ENCODE assay signal across 8 cellular contexts in the genomic region with DNA sequence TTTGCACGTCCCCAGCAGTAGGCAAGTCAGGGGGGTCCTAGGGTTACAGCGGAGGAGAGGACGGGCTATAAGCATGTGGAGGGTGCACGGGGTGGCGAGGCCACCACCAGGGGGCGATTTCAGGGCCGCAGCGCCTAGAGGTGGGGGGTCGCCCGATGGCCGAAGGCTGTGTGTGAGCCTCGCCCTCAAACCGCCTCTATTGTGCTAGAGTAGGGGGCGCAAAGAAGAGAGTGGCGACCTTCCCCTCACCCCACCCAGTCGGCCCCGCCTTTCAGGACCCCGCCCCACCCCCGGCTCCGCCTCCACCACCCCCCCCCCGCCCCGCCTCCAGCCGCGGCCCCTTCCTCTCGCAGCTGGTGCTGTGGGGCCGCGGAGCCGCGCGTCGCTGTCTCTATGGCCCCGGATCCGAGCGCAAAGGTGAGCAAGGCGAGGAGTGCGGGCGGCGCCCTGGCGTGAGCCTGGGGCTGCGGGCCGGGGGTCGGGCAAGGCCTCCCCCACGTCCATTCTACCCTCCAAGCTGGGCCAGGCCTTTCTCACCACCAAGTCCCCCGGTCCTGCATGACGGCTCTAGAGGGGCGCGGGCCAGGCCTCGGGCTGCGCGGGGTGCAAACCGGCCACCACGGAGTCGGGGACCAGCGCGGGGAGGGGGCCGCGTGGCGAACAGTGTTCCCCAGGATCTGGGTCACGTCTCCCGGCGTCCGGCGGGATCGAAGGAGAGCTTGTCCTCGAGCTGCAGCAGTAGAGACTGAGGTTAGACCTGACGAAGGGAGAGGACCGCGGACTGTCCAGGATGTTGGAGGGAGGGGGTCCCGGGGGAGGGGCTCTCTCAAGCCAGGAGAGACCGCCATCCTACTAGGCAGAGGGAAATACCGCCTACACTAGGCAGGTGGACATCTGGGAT. TPM values are rescaled to one million over a fixed set of nuclear protein-coding genes. Genes with fewer than 3 reads are reported as not detected.
A peak's percentile ranks its signal among the peaks of the same experiment; 100 is the strongest.
DNase-seq lines count a peak whose midpoint lies in the region; FAIRE-seq and TF ChIP-seq lines count a peak whose summit lies in the region.

A gene with protein sequence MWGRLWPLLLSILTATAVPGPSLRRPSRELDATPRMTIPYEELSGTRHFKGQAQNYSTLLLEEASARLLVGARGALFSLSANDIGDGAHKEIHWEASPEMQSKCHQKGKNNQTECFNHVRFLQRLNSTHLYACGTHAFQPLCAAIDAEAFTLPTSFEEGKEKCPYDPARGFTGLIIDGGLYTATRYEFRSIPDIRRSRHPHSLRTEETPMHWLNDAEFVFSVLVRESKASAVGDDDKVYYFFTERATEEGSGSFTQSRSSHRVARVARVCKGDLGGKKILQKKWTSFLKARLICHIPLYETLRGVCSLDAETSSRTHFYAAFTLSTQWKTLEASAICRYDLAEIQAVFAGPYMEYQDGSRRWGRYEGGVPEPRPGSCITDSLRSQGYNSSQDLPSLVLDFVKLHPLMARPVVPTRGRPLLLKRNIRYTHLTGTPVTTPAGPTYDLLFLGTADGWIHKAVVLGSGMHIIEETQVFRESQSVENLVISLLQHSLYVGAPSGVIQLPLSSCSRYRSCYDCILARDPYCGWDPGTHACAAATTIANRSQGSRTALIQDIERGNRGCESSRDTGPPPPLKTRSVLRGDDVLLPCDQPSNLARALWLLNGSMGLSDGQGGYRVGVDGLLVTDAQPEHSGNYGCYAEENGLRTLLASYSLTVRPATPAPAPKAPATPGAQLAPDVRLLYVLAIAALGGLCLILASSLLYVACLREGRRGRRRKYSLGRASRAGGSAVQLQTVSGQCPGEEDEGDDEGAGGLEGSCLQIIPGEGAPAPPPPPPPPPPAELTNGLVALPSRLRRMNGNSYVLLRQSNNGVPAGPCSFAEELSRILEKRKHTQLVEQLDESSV (plus strand): TSS at position 330 of the 901 bp plus-strand sequence. CDS start 3,409 bp downstream, outside the sequence.

- no peak within 1 kb of the TSS for H3K27ac Mint-ChIP-seq in activated CD4-positive, alpha-beta memory T cell treated with anti-CD3 and anti-CD28 coated beads, Interleukin-2, amount 10 ng/mL, durations not matched to agents 7 days and 5 days

- H3K4me1 ChIP-seq in endothelial cell of umbilical vein (ENCODE audit: control insufficient read depth, extremely low read depth, insufficient read depth, low read length): peaks cover 12% of the 10 kb centered on the region

- H3K4me1 Mint-ChIP-seq in activated CD4-positive, alpha-beta memory T cell treated with anti-CD3 and anti-CD28 coated beads, Interleukin-2, amount 10 ng/mL, durations not matched to agents 7 days and 5 days: peaks cover 11% of the 10 kb centered on the region

- no peaks in the 10 kb centered on the region for H3K9me3 ChIP-seq in endothelial cell of umbilical vein (replicated peaks; ENCODE audit: control insufficient read depth, insufficient read depth, low read length)

- BruUV-seq in endothelial cell of umbilical vein (replicated peaks; lab: Mats Ljungman, UMichigan): no TSS peak

- peak within 1 kb of the TSS; percentile 96 for H2AFZ ChIP-seq in endothelial cell of umbilical vein (ENCODE audit: low read depth, low read length)

- peak within 1 kb of the TSS; percentile 34 for H3K4me3 Mint-ChIP-seq in activated CD4-positive, alpha-beta memory T cell treated with anti-CD3 and anti-CD28 coated beads, Interleukin-2, amount 10 ng/mL, durations not matched to agents 7 days and 5 days

- CTCF ChIA-PET in activated CD4-positive, alpha-beta memory T cell treated with anti-CD3 and anti-CD28 coated beads, Interleukin-2, amount 10 ng/mL, durations not matched to agents 7 days and 5 days (lab: Charles Lee): interaction anchor here (0.8 to 1.0 kb wide), 3 partner anchors 20 to 45 kb away, joined by 3 to 4 read pairs (median 3); no protein-coding TSS in a partner anchor
- CTCF ChIA-PET in endothelial cell of umbilical vein (lab: Charles Lee): interaction anchor here (0.6 to 5.3 kb wide), 13 partner anchors 12 to 91 kb away, joined by 3 to 54 read pairs (median 4); a partner anchor contains a TSS

- H3K36me3 Mint-ChIP-seq in activated CD4-positive, alpha-beta memory T cell treated with anti-CD3 and anti-CD28 coated beads, Interleukin-2, amount 10 ng/mL, durations not matched to agents 7 days and 5 days (ENCODE audit: low read depth): no peaks in the 10 kb centered on the region

- H3K4me3 ChIP-seq in endothelial cell of umbilical vein (replicated peaks in 1 of 3; ENCODE audit: insufficient read depth in 1 of 3, low read depth in 1 of 3, low read length in 3 of 3): peak within 1 kb of the TSS; percentile 57 to 75 (median 62)

- H3K27me3 Mint-ChIP-seq in activated CD4-positive, alpha-beta memory T cell treated with anti-CD3 and anti-CD28 coated beads, Interleukin-2, amount 10 ng/mL, durations not matched to agents 7 days and 5 days: no peaks in the 10 kb centered on the region

- no peaks in the 10 kb centered on the region for H4K20me1 ChIP-seq in endothelial cell of umbilical vein (replicated peaks; ENCODE audit: control insufficient read depth, extremely low read depth, insufficient read depth, low read length)

- H3K9me1 ChIP-seq in endothelial cell of umbilical vein (replicated peaks; ENCODE audit: control insufficient read depth, extremely low read depth, insufficient read depth, low read length): no peaks in the 10 kb centered on the region

- no peaks in the 10 kb centered on the region for H3K9me3 Mint-ChIP-seq in activated CD4-positive, alpha-beta memory T cell treated with anti-CD3 and anti-CD28 coated beads, Interleukin-2, amount 10 ng/mL, durations not matched to agents 7 days and 5 days

- no peak for TF ChIP-seq POLR2A in endothelial cell of umbilical vein (IDR thresholded peaks at IDR 0.05; ENCODE audit: low read depth, low read length)

- no peak within 1 kb of the TSS for H3K27ac ChIP-seq in endothelial cell of umbilical vein (ENCODE audit: insufficient read depth, low read depth, low read length)
- no peak within 1 kb of the TSS for H3K27ac ChIP-seq in temporal lobe (ENCODE audit: low read depth, low read length)

- H3K9ac ChIP-seq in endothelial cell of umbilical vein (replicated peaks; ENCODE audit: extremely low read depth, insufficient read depth, low read length): no peak within 1 kb of the TSS

- peak within 1 kb of the TSS; percentile 76 for H3K4me2 ChIP-seq in endothelial cell of umbilical vein (ENCODE audit: insufficient read depth, low read length)

- peak; percentile 25; the same call in 1 of the 2 replicates for TF ChIP-seq CTCF in LNCAP (IDR thresholded peaks at IDR 0.05)
- TF ChIP-seq CTCF in endothelial cell of umbilical vein (IDR thresholded peaks at IDR 0.05; ENCODE audit: extremely low read depth in 1 of 2, insufficient read depth in 1 of 2, low read depth in 1 of 2, low read length in 2 of 2): peak; percentile 76 to 88

- peak; percentile 29 to 46 for DNase-seq in SHP77 (lab: John Stamatoyannopoulos, UW)
- no peak for DNase-seq in SHP77 treated with DMSO at 0.1 percent for 48 hours (lab: John Stamatoyannopoulos, UW)
- peak; percentile 29 for DNase-seq in activated CD4-positive, alpha-beta memory T cell treated with anti-CD3 and anti-CD28 coated beads, Interleukin-2, amount 10 ng/mL, durations not matched to agents 7 days and 5 days
- DNase-seq in endothelial cell of umbilical vein (ENCODE audit: low read depth, low spot score): peak; percentile 43
- DNase-seq in mucosa of gallbladder (ENCODE audit: low spot score): peak; percentile 34
- DNase-seq in MV-4-11 (lab: John Stamatoyannopoulos, UW): no peak

- no peak for FAIRE-seq in endothelial cell of umbilical vein (lab: Jason Lieb, UNC)

- H3K79me2 ChIP-seq in endothelial cell of umbilical vein (ENCODE audit: control insufficient read depth, insufficient read depth, low read length): no peaks in the 10 kb centered on the region

- no peaks in the 10 kb centered on the region for H3K27me3 ChIP-seq in endothelial cell of umbilical vein (ENCODE audit: control insufficient read depth in 2 of 2, insufficient read depth in 2 of 2, low read length in 2 of 2)

- no peaks in the 10 kb centered on the region for H3K36me3 ChIP-seq in endothelial cell of umbilical vein (ENCODE audit: control insufficient read depth in 2 of 2, extremely low read depth in 1 of 2, insufficient read depth in 2 of 2, low read length in 2 of 2)

- intact Hi-C loops in endothelial cell of umbilical vein (cut with micrococcal nuclease): loop anchor here (1.0 kb wide), 2 partner anchors 18 to 44 kb away; a partner anchor contains a TSS

- dilution Hi-C loops in endothelial cell of umbilical vein (cut with MboI; ENCODE audit: extremely low pct_ligation_motif_present, low sequenced_read_pairs): no loop called here

- POLR2A ChIA-PET in activated CD4-positive, alpha-beta memory T cell treated with anti-CD3 and anti-CD28 coated beads, Interleukin-2, amount 10 ng/mL, durations not matched to agents 7 days and 5 days (lab: Charles Lee): no interaction called here
- POLR2A ChIA-PET in endothelial cell of umbilical vein (lab: Charles Lee): interaction anchor here (1.4 kb wide), 1 partner anchor 18 kb away, joined by 3 read pairs; a partner anchor contains a TSS

TF ChIP-seq in endothelial cell of umbilical vein, 7 proteins besides CTCF, POLR2A, EP300 and RAD21:
- TF ChIP-seq EZH2 (IDR thresholded peaks at IDR 0.05; ENCODE audit: borderline replicate concordance, low read depth, low read length, severe bottlenecking) (peak; percentile 17), FOS (IDR thresholded peaks at IDR 0.05; ENCODE audit: borderline replicate concordance, insufficient read depth, low read length) (no peak)
TF ChIP-seq in endothelial cell of umbilical vein: peak in this region for 1.

RNA-seq across cellular contexts. Expression of the gene that starts here (rescaled TPM):
- total RNA-seq in activated CD4-positive, alpha-beta memory T cell treated with anti-CD3 and anti-CD28 coated beads, Interleukin-2, amount 10 ng/mL, durations not matched to agents 7 days and 5 days: under 1 TPM; 0.68 to 0.98 TPM
- total RNA-seq in endothelial cell of umbilical vein (6.0 and 6.7 TPM in 2 replicates), mucosa of gallbladder (55.1 TPM), temporal lobe (14.8 TPM)
- polyA plus RNA-seq in endothelial cell of umbilical vein: 10.4 and 12.7 TPM in 2 replicates
- polyA plus RNA-seq in endothelial cell of umbilical vein (2011; cell fraction: cytosol; rRNA removed): 6.3 and 7.4 TPM in 2 replicates
- polyA plus RNA-seq in endothelial cell of umbilical vein (2011; cell fraction: nucleus; rRNA removed): 14.1 and 17.7 TPM in 2 replicates
- 10.0 and 13.9 TPM in 2 replicates for polyA plus RNA-seq in endothelial cell of umbilical vein (2012)
- polyA minus RNA-seq in endothelial cell of umbilical vein: 8.7 and 11.6 TPM in 2 replicates
- polyA minus RNA-seq in endothelial cell of umbilical vein (2011; cell fraction: cytosol; rRNA and poly(A)+ RNA removed): not detected
- polyA minus RNA-seq in endothelial cell of umbilical vein (2011; cell fraction: nucleus; rRNA and poly(A)+ RNA removed): 5.8 and 7.4 TPM in 2 replicates

Comparison
In these comparisons a context has a peak if more than half of its experiments do, and no peak if none do; other contexts are left out.
1. DNase-seq: peak in SHP77 (2 of 2), endothelial cell of umbilical vein (single experiment) and mucosa of gallbladder (single experiment); none in SHP77 treated with DMSO at 0.1 percent for 48 hours (single experiment) and MV-4-11 (single experiment).
2. Peak in DNase-seq in activated CD4-positive, alpha-beta memory T cell treated with anti-CD3 and anti-CD28 coated beads, Interleukin-2, amount 10 ng/mL, durations not matched to agents 7 days and 5 days; RNA of the gene not detected or under 1 TPM.